ENCODE assay signal across 15 cellular contexts in genomic region chr7:17099083-17099973, GRCh38.
DNase-seq lines count a peak whose midpoint lies in the region; ATAC-seq and TF ChIP-seq lines count a peak whose summit lies in the region.
"Had no signal": no experiment of that assay in that cellular context is flagged by ENCODE, and none has a peak within 500 bp of the region (broad histone marks: within the 10 kb centered on the region; RNA-seq: fewer than 3 reads in every experiment).

No MANE protein-coding gene starts in this region.

- TF ChIP-seq EP300 in Ishikawa (IDR thresholded peaks at IDR 0.05; ENCODE audit: borderline replicate concordance) (no peak), transverse colon (IDR thresholded peaks at IDR 0.05; ENCODE audit: low read depth) (no peak)

- H3K27ac ChIP-seq in transverse colon: peak overlapping the region; percentile 40 to 70 (median 59)
- H3K27ac ChIP-seq: neural progenitor cell had no signal

- H3K27me3 ChIP-seq in transverse colon: no peaks in the 10 kb centered on the region
- H3K27me3 ChIP-seq: neural progenitor cell had no signal

- DNase-seq in astrocyte of the hippocampus (ENCODE audit: low read depth, low spot score) (peak; percentile 40), kidney tubule cell (ENCODE audit: low spot score) (peak; percentile 66), transverse colon (peak; percentile 74), SK-N-DZ (ENCODE audit: low spot score) (no peak)
- DNase-seq: activated CD4-positive, alpha-beta T cell treated with anti-CD3 and anti-CD28 coated beads for 36 hours; activated effector memory CD4-positive, alpha-beta T cell treated with anti-CD3 and anti-CD28 coated beads, Interleukin-2, amount 50 U/mL, for 16 hours; DMS 273 treated with DMSO at 0.1 percent for 48 hours; hypothalamus; NCI-H2171 treated with DMSO at 0.1 percent for 48 hours; SK-N-SH; stimulated activated CD4-positive, alpha-beta T cell treated with anti-CD3 and anti-CD28 coated beads, Interleukin-1b, Interleukin-23, amount 100 ng/mL, for 48 hours had no signal

- H3K4me3 ChIP-seq in transverse colon: no peak overlapping the region
- H3K4me3 ChIP-seq: neural progenitor cell had no signal

- 47 to 52% methylated on average over 8 to 12 of the region's 12 CpGs for WGBS in transverse colon (ENCODE audit: low coverage in 1 of 2), 2 donors

- no peak for TF ChIP-seq RAD21 in Ishikawa (IDR thresholded peaks at IDR 0.05; ENCODE audit: low read depth)

- in situ Hi-C loops in transverse colon (cut with MboI; ENCODE audit: low pct_ligation_motif_present in 1 of 4, low pct_unique_long_range_greater_than_20kb in 1 of 4, low sequenced_read_pairs in 3 of 4): no loop called here

- no peaks in the 10 kb centered on the region for H3K9me3 ChIP-seq in transverse colon
- H3K9me3 ChIP-seq: SK-N-SH had no signal

- intact Hi-C loops in transverse colon (cut with DNase I; ENCODE audit: low total_unique reads): no loop called here

- ATAC-seq in HG02884 (IDR thresholded peaks at IDR 0.05; ENCODE audit: unreplicated experiment) (no peak), GM21526 (IDR thresholded peaks at IDR 0.05; ENCODE audit: low FRiP score, unreplicated experiment) (no peak)
- ATAC-seq: activated CD4-positive, alpha-beta T cell treated with anti-CD3 and anti-CD28 coated beads for 36 hours had no signal

- H3K4me1 ChIP-seq in transverse colon: peaks cover 0 to 25% (median 10%) of the 10 kb centered on the region in 4 donors
- H3K4me1 ChIP-seq: neural progenitor cell had no signal

- TF ChIP-seq CTCF in transverse colon (IDR thresholded peaks at IDR 0.05): no peak

- no peaks in the 10 kb centered on the region for H3K36me3 ChIP-seq in transverse colon
- H3K36me3 ChIP-seq: neural progenitor cell had no signal

- no peak for TF ChIP-seq POLR2A in transverse colon (IDR thresholded peaks at IDR 0.05)

TF ChIP-seq in Ishikawa, 13 proteins besides CTCF, POLR2A, EP300 and RAD21:
- TF ChIP-seq CEBPB (IDR thresholded peaks at IDR 0.05): peak; percentile 78
- TF ChIP-seq TCF12 (IDR thresholded peaks at IDR 0.05; ENCODE audit: low read depth): no peak
- no peak for TF ChIP-seq TEAD4 (IDR thresholded peaks at IDR 0.05)
TF ChIP-seq in Ishikawa: peak in this region for 1.
